Comparison of ENCODE assay signal across 21 cellular contexts in the genomic region with DNA sequence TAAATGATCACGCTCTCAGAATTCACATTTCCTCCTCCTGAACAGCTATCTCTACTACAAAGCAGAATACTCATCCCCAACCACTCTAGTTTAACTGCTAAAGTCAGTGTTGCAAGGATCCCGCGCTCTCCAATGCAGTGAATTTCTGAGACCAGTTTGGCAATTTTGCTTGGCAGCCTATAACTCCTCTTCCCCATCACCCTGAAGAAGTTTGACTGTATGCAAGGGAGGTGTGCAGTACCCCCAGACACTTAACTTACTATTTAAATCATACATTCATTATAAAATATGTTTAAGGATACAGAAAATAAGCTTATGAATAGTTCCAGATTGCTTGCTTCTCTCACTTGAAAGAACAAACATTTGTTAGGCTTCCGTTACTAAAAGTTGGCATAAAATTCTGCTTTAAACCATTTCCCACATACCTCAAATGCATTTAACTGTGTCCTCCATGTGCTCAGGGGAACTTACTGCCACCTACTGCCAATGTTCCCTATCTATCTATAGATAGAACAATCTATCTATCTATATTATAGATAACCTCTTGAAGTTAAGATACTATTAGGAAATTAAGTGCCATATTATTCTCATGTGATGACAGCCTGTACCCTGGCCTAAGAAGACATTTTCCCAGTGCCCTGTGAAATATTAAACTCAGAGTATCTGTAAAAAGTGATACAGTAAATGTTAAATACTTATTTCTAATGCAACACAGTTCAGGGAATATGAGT. TPM values are rescaled to one million over a fixed set of nuclear protein-coding genes. Genes with fewer than 3 reads are reported as not detected.
DNase-seq lines count a peak whose midpoint lies in the region; ATAC-seq, FAIRE-seq and TF ChIP-seq lines count a peak whose summit lies in the region.
"Had no signal": no experiment of that assay in that cellular context is flagged by ENCODE, and none has a peak within 500 bp of the region (broad histone marks: within the 10 kb centered on the region; RNA-seq: fewer than 3 reads in every experiment).

No MANE protein-coding gene starts in this region.

- DNase-seq in HepG2 (ENCODE audit: low spot score) (no peak), right lobe of liver (no peak), neural crest cell (ENCODE audit: low read depth, low spot score) (no peak), CD1c-positive myeloid dendritic cell (ENCODE audit: extremely low spot score) (no peak)
- DNase-seq in stimulated activated CD4-positive, alpha-beta T cell treated with anti-CD3 and anti-CD28 coated beads, Interleukin-4, amount 100 ng/mL, for 4 hours: no peak
- DNase-seq: activated CD4-positive, alpha-beta T cell treated with anti-CD3 and anti-CD28 coated beads, Interleukin-2, amount 50 U/mL, for 1 hour; body of pancreas; CD4-positive, alpha-beta memory T cell; NCI-H774; PC-3; right cardiac atrium; SHP77 treated with DMSO at 0.1 percent for 48 hours had no signal

- H4K20me1 ChIP-seq in HepG2 (ENCODE audit: insufficient read depth, low read length): peaks cover 21% of the 10 kb centered on the region

- intact Hi-C loops in HepG2 (cut with micrococcal nuclease; ENCODE audit: unreplicated experiment): loop anchor here (1.0 to 10.0 kb wide), 5 partner anchors 27 to 305 kb away; no protein-coding TSS in a partner anchor
- intact Hi-C loops in right lobe of liver (cut with DNase I): no loop called here

- no peak for TF ChIP-seq RAD21 in HepG2 (CRISPR knock-in tag; IDR thresholded peaks at IDR 0.05)

- TF ChIP-seq CTCF in HepG2 (CRISPR knock-in tag; IDR thresholded peaks at IDR 0.05) (no peak), right lobe of liver (IDR thresholded peaks at IDR 0.05) (no peak), brain (conservative IDR thresholded peaks at IDR 0.05) (no peak), neural crest cell (conservative IDR thresholded peaks at IDR 0.05) (no peak)

- H3K4me2 ChIP-seq in HepG2 (ENCODE audit: low read depth, low read length): peak overlapping the region; percentile 91

- H3K4me1 Mint-ChIP-seq in brain (peaks cover 27% of the 10 kb centered on the region), neural crest cell (peaks cover 23% of the 10 kb centered on the region)

- TF ChIP-seq POLR2A in HepG2 (IDR thresholded peaks at IDR 0.05; ENCODE audit: insufficient read depth in 1 of 2, low read depth in 2 of 2, low read length in 2 of 2) (no peak), right lobe of liver (IDR thresholded peaks at IDR 0.05) (no peak)

- H3K9me3 ChIP-seq in HepG2 (ENCODE audit: low read length): peaks cover 6% of the 10 kb centered on the region; the same call in 1 of the 2 replicates
- no peaks in the 10 kb centered on the region for H3K9me3 ChIP-seq in right lobe of liver

- peaks cover 75% of the 10 kb centered on the region for H3K79me2 ChIP-seq in HepG2 (ENCODE audit: insufficient read depth, low read length)

- peak overlapping the region in 1 of 5 experiments; percentile 32 for H3K27ac Mint-ChIP-seq in brain
- no peak overlapping the region for H3K27ac Mint-ChIP-seq in neural crest cell (ENCODE audit: unreplicated experiment)
- H3K27ac Mint-ChIP-seq: activated T-helper 17 cell treated with anti-CD3 and anti-CD28 coated beads, Interleukin-2, amount 50 U/mL, for 72 hours; CD4-positive, alpha-beta memory T cell; GM23338 had no signal

- no peak for FAIRE-seq in HepG2 (lab: Jason Lieb, UNC)
- FAIRE-seq: HTR-8/SVneo had no signal

- ATAC-seq in HepG2 (no peak), right lobe of liver (no peak), HG02678 (IDR thresholded peaks at IDR 0.05; ENCODE audit: unreplicated experiment) (no peak), HG03460 (IDR thresholded peaks at IDR 0.05; ENCODE audit: unreplicated experiment) (no peak)
- ATAC-seq: activated T-helper 17 cell treated with anti-CD3 and anti-CD28 coated beads, Interleukin-2, amount 50 U/mL, for 72 hours; body of pancreas; PC-3; right cardiac atrium had no signal

- H3K4me1 ChIP-seq in HepG2 (ENCODE audit: insufficient read depth, low read length): peaks cover 66% of the 10 kb centered on the region
- peaks cover 0 to 19% (median 2%) of the 10 kb centered on the region in 4 donors for H3K4me1 ChIP-seq in right lobe of liver

- H3K4me3 Mint-ChIP-seq in brain (peak overlapping the region in 4 of 5 experiments; percentile 6 to 95 (median 88)), neural crest cell (peak overlapping the region; percentile 87)

- 17% methylated on average over 4 of the region's 4 CpGs for WGBS in HepG2 (ENCODE audit: low lambda C conversion rate)
- 86% methylated on average over 4 of the region's 4 CpGs for WGBS in right lobe of liver (ENCODE audit: insufficient coverage, low coverage, low lambda C conversion rate, missing lambda C conversion rate)

- peak overlapping the region; percentile 82 for H3K27ac ChIP-seq in HepG2 (ENCODE audit: extremely low read length, insufficient read depth, low read length)
- H3K27ac ChIP-seq in right lobe of liver: no peak overlapping the region
- H3K27ac ChIP-seq: body of pancreas had no signal

- H3K27me3 Mint-ChIP-seq in brain (peaks cover 92% of the 10 kb centered on the region), neural crest cell (ENCODE audit: low read depth) (peaks cover 79% of the 10 kb centered on the region)

- POLR2A ChIA-PET in HepG2 (lab: Yijun Ruan, JAX): interaction anchor here (1.4 to 2.5 kb wide), 4 partner anchors 11 to 111 kb away, joined by 5 to 13 read pairs (median 9); no protein-coding TSS in a partner anchor

- TF ChIP-seq EP300 in HepG2 (IDR thresholded peaks at IDR 0.05; ENCODE audit: low read depth in 2 of 2, low read length in 2 of 2) (no peak), HepG2 (CRISPR knock-in tag; IDR thresholded peaks at IDR 0.05; ENCODE audit: borderline replicate concordance) (no peak)

- H2AFZ ChIP-seq in HepG2 (ENCODE audit: low read length): no peak overlapping the region

- CTCF ChIA-PET in HepG2 (lab: Yijun Ruan, JAX; ENCODE audit: low intra/inter-chr PET ratio, low total read pairs): interaction anchor here (2.2 kb wide), 1 partner anchor 26 kb away, joined by 17 read pairs; no protein-coding TSS in a partner anchor

- no TSS peak for BruUV-seq in HepG2 (replicated peaks; lab: Mats Ljungman, UMichigan)

- H3K36me3 Mint-ChIP-seq in brain (peaks cover 4% of the 10 kb centered on the region), neural crest cell (ENCODE audit: low read depth) (peaks cover 6% of the 10 kb centered on the region)
- H3K36me3 Mint-ChIP-seq: CD4-positive, alpha-beta memory T cell had no signal

- peaks cover 3 to 10% of the 10 kb centered on the region in 2 experiments; a peak in 4 of 5 replicates for H3K36me3 ChIP-seq in HepG2 (replicated peaks in 1 of 2; ENCODE audit: control insufficient read depth in 1 of 2, insufficient read depth in 2 of 2, low read length in 2 of 2)
- H3K36me3 ChIP-seq in right lobe of liver: no peaks in the 10 kb centered on the region

- H3K4me3 ChIP-seq in HepG2 (replicated peaks in 1 of 3; ENCODE audit: insufficient read depth in 1 of 3, low read depth in 2 of 3, low read length in 3 of 3) (peak overlapping the region; percentile 90 to 97 (median 91)), right lobe of liver (no peak overlapping the region)
- H3K4me3 ChIP-seq: body of pancreas had no signal

- peak overlapping the region; percentile 89 for H3K9ac ChIP-seq in HepG2 (ENCODE audit: insufficient read depth, low read depth, low read length)

- peaks cover 2 to 10% (median 8%) of the 10 kb centered on the region in 5 experiments for H3K9me3 Mint-ChIP-seq in brain
- peaks cover 4% of the 10 kb centered on the region for H3K9me3 Mint-ChIP-seq in neural crest cell

- in situ Hi-C loops in HepG2 (cut with HindIII; ENCODE audit: extremely low pct_ligation_motif_present, low pct_unique_long_range_greater_than_20kb): no loop called here

- no peaks in the 10 kb centered on the region; a peak in 2 of 5 replicates for H3K27me3 ChIP-seq in HepG2 (ENCODE audit: control insufficient read depth in 1 of 2, insufficient read depth in 2 of 2, low read length in 2 of 2)
- H3K27me3 ChIP-seq in right lobe of liver: no peaks in the 10 kb centered on the region

TF ChIP-seq in HepG2, 621 proteins besides CTCF, POLR2A, EP300 and RAD21 (continues in another document):
- TF ChIP-seq STAG1 (CRISPR knock-in tag; IDR thresholded peaks at IDR 0.05) (peak; percentile 23; the same call in 1 of the 2 replicates), POLR2AphosphoS5 (IDR thresholded peaks at IDR 0.05; ENCODE audit: low read depth, low read length) (0 out of 2 replicates have a peak, but pooled peaks have one; percentile 25)

RNA-seq across cellular contexts. Expression of a gene that starts 2.4 kb away (rescaled TPM):
- total RNA-seq in HepG2 (2016; rRNA removed; fragmentation: Illumina TruSeq; extraction: Trizol) (20.6 and 37.0 TPM in 2 replicates), right lobe of liver (under 1 TPM; 0.11 to 0.31 (median 0.17) TPM), neural crest cell (8.0 and 10.3 TPM in 2 replicates)
- total RNA-seq in HepG2 (2016; cell fraction: cytosol; rRNA removed; fragmentation: Illumina TruSeq; extraction: Trizol; ENCODE audit: low read depth): 2.2 and 2.3 TPM in 2 replicates
- total RNA-seq in HepG2 (2016; cell fraction: insoluble cytoplasmic fraction; rRNA removed; fragmentation: Illumina TruSeq; extraction: Trizol): 17.4 and 40.7 TPM in 2 replicates
- 8.7 and 9.5 TPM in 2 replicates for total RNA-seq in HepG2 (2016; cell fraction: membrane; rRNA removed; fragmentation: Illumina TruSeq; extraction: Trizol)
- 67.0 and 93.5 TPM in 2 replicates for total RNA-seq in HepG2 (2016; cell fraction: nucleus; rRNA removed; fragmentation: Illumina TruSeq; extraction: Trizol)
- polyA plus RNA-seq in HepG2 (2011; rRNA removed) (69.5 and 121 TPM in 2 replicates), brain (ENCODE audit: insufficient read depth, low read depth, low replicate concordance) (8.1 TPM)
- 39.4 and 44.0 TPM in 2 replicates for polyA plus RNA-seq in HepG2 (2011; cell fraction: cytosol; rRNA removed)
- polyA plus RNA-seq in HepG2 (2011; cell fraction: nucleus; rRNA removed): 186 and 299 TPM in 2 replicates
- polyA plus RNA-seq in HepG2 (2012): 37.0 and 44.1 TPM in 2 replicates
- 1.5 and 1.6 TPM in 2 replicates for polyA plus RNA-seq in HepG2 (2016; cell fraction: cytosol; fragmentation: Illumina TruSeq; extraction: Trizol; ENCODE audit: low read depth)
- 20.0 and 21.6 TPM in 2 replicates for polyA plus RNA-seq in HepG2 (2016; cell fraction: insoluble cytoplasmic fraction; fragmentation: Illumina TruSeq; extraction: Trizol; ENCODE audit: low read depth)
- polyA plus RNA-seq in HepG2 (2016; cell fraction: membrane; fragmentation: Illumina TruSeq; extraction: Trizol; ENCODE audit: low read depth): 4.0 TPM in 2 replicates
- polyA plus RNA-seq in HepG2 (2016; cell fraction: nucleus; fragmentation: Illumina TruSeq; extraction: Trizol; ENCODE audit: insufficient read depth, low read depth): 183 and 193 TPM in 2 replicates
- 0.07 and 94.1 TPM in 2 replicates for polyA minus RNA-seq in HepG2 (2011; rRNA and poly(A)+ RNA removed; ENCODE audit: low replicate concordance)
- polyA minus RNA-seq in HepG2 (2011; cell fraction: cytosol; rRNA and poly(A)+ RNA removed): 30.0 and 45.1 TPM in 2 replicates
- 81.4 and 117 TPM in 2 replicates for polyA minus RNA-seq in HepG2 (2011; cell fraction: nucleus; rRNA and poly(A)+ RNA removed)
- total RNA-seq: activated T-helper 17 cell treated with anti-CD3 and anti-CD28 coated beads, Interleukin-2, amount 50 U/mL, for 72 hours; CD4-positive, alpha-beta memory T cell; mononuclear cell; T-helper 1 cell treated with Interleukin-12 subunit alpha and Interleukin-12 subunit beta and Interleukin-4 antibody, amounts not matched to agents 30 ng/mL and 1 ng/mL, for 36 hours had no signal
- polyA plus RNA-seq: AG04450; CD4-positive, alpha-beta memory T cell had no signal

Comparison
In these comparisons a context has a peak if more than half of its experiments do, and no peak if none do; other contexts are left out.
1. H3K4me3 ChIP-seq: peak in HepG2 (3 of 3); none in right lobe of liver (0 of 3).